In genomic region chr2:9739508-9739907, GRCh38 we compare ENCODE assay signal across 8 cellular contexts.
DNase-seq lines count a peak whose midpoint lies in the region; ATAC-seq and TF ChIP-seq lines count a peak whose summit lies in the region.

No MANE protein-coding gene starts in this region.

- H3K36me3 Mint-ChIP-seq in CD4-positive, CD25-positive, alpha-beta regulatory T cell, result no peaks in the 10 kb centered on the region
- no peaks in the 10 kb centered on the region for H3K36me3 Mint-ChIP-seq in activated naive CD8-positive, alpha-beta T cell treated with anti-CD3 and anti-CD28 coated beads for 36 hours

- H3K4me3 ChIP-seq in CD4-positive, CD25-positive, alpha-beta regulatory T cell (ENCODE audit: low read depth, low read length), result peak overlapping the region; percentile 53
- H3K4me3 ChIP-seq in Peyer's patch (peak overlapping the region; percentile 17 to 42 (median 37)), mononuclear cell (ENCODE audit: low read length) (peak overlapping the region; percentile 2)

- H3K4me1 ChIP-seq in CD4-positive, CD25-positive, alpha-beta regulatory T cell (ENCODE audit: control insufficient read depth, insufficient read depth, low read length, poor library complexity, severe bottlenecking), result peaks cover 40% of the 10 kb centered on the region
- peaks cover 0 to 18% (median 2%) of the 10 kb centered on the region in 4 donors for H3K4me1 ChIP-seq in Peyer's patch
- H3K4me1 ChIP-seq in mononuclear cell (ENCODE audit: insufficient read depth, low read length), result peaks cover 41% of the 10 kb centered on the region

- peaks cover 0 to 3% of the 10 kb centered on the region in 2 experiments for H3K9me3 ChIP-seq in CD4-positive, CD25-positive, alpha-beta regulatory T cell (ENCODE audit: control insufficient read depth in 2 of 2, low read length in 2 of 2)
- no peaks in the 10 kb centered on the region for H3K9me3 ChIP-seq in Peyer's patch
- no peaks in the 10 kb centered on the region for H3K9me3 ChIP-seq in mononuclear cell (ENCODE audit: low read depth, low read length)

- no peaks in the 10 kb centered on the region for H3K36me3 ChIP-seq in CD4-positive, CD25-positive, alpha-beta regulatory T cell (ENCODE audit: control insufficient read depth, insufficient read depth, low read length)
- no peaks in the 10 kb centered on the region for H3K36me3 ChIP-seq in Peyer's patch

- peak; percentile 76 to 77 for ATAC-seq in CD4-positive, CD25-positive, alpha-beta regulatory T cell (ENCODE audit: low read depth in 2 of 2)
- ATAC-seq in HG02884 (IDR thresholded peaks at IDR 0.05; ENCODE audit: unreplicated experiment) (no peak), GM18873 (IDR thresholded peaks at IDR 0.05; ENCODE audit: low FRiP score, unreplicated experiment) (no peak)

- peak overlapping the region; percentile 93 to 98 (median 97) for H3K27ac Mint-ChIP-seq in CD4-positive, CD25-positive, alpha-beta regulatory T cell
- peak overlapping the region; percentile 85 for H3K27ac Mint-ChIP-seq in activated naive CD8-positive, alpha-beta T cell treated with anti-CD3 and anti-CD28 coated beads for 36 hours

- no peaks in the 10 kb centered on the region for H3K27me3 Mint-ChIP-seq in CD4-positive, CD25-positive, alpha-beta regulatory T cell
- no peaks in the 10 kb centered on the region for H3K27me3 Mint-ChIP-seq in activated naive CD8-positive, alpha-beta T cell treated with anti-CD3 and anti-CD28 coated beads for 36 hours

- TF ChIP-seq CTCF in Peyer's patch (IDR thresholded peaks at IDR 0.05), result peak in 1 of 6 experiments; percentile 11

- H3K4me3 Mint-ChIP-seq in CD4-positive, CD25-positive, alpha-beta regulatory T cell, result peak overlapping the region; percentile 64 to 92 (median 82)
- peak overlapping the region; percentile 50 for H3K4me3 Mint-ChIP-seq in activated naive CD8-positive, alpha-beta T cell treated with anti-CD3 and anti-CD28 coated beads for 36 hours

- TF ChIP-seq POLR2A in Peyer's patch (IDR thresholded peaks at IDR 0.05), result no peak

- H3K9me3 Mint-ChIP-seq in CD4-positive, CD25-positive, alpha-beta regulatory T cell, result peaks cover 0 to 4% (median 0%) of the 10 kb centered on the region in 7 donors
- H3K9me3 Mint-ChIP-seq in activated naive CD8-positive, alpha-beta T cell treated with anti-CD3 and anti-CD28 coated beads for 36 hours, result peaks cover 9% of the 10 kb centered on the region

- peak in 2 of 3 donors; percentile 48 to 92 for DNase-seq in CD4-positive, CD25-positive, alpha-beta regulatory T cell
- peak; percentile 59 to 79 (median 77) for DNase-seq in Peyer's patch
- DNase-seq in activated naive CD8-positive, alpha-beta T cell treated with anti-CD3 and anti-CD28 coated beads for 36 hours, result peak; percentile 57
- DNase-seq in ureter (ENCODE audit: low spot score), result peak; percentile 66
- DNase-seq in GOT3 (lab: John Stamatoyannopoulos, UW), result no peak

- H3K4me1 Mint-ChIP-seq in CD4-positive, CD25-positive, alpha-beta regulatory T cell, result peaks cover 18 to 56% (median 31%) of the 10 kb centered on the region in 4 donors
- H3K4me1 Mint-ChIP-seq in activated naive CD8-positive, alpha-beta T cell treated with anti-CD3 and anti-CD28 coated beads for 36 hours, result peaks cover 30% of the 10 kb centered on the region

- H3K27ac ChIP-seq in CD4-positive, CD25-positive, alpha-beta regulatory T cell (ENCODE audit: insufficient read depth, low read length, poor library complexity, severe bottlenecking), result peak overlapping the region; percentile 57
- H3K27ac ChIP-seq in Peyer's patch, result peak overlapping the region in 2 of 4 donors; percentile 49 to 62

- H3K27me3 ChIP-seq in CD4-positive, CD25-positive, alpha-beta regulatory T cell (ENCODE audit: control insufficient read depth, insufficient read depth, low read length), result no peaks in the 10 kb centered on the region
- H3K27me3 ChIP-seq in Peyer's patch, result no peaks in the 10 kb centered on the region
- H3K27me3 ChIP-seq in mononuclear cell (ENCODE audit: insufficient read depth, low read length), result no peaks in the 10 kb centered on the region

Comparison
In these comparisons a context has a peak if more than half of its experiments do, and no peak if none do; other contexts are left out.
1. ATAC-seq: peak in CD4-positive, CD25-positive, alpha-beta regulatory T cell (2 of 2); none in HG02884 (single experiment) and GM18873 (single experiment).
2. H3K4me3 ChIP-seq: peak in every context shown above with its lines; median percentile 53 in CD4-positive, CD25-positive, alpha-beta regulatory T cell; 37 in Peyer's patch; 2 in mononuclear cell.